In the genomic region with DNA sequence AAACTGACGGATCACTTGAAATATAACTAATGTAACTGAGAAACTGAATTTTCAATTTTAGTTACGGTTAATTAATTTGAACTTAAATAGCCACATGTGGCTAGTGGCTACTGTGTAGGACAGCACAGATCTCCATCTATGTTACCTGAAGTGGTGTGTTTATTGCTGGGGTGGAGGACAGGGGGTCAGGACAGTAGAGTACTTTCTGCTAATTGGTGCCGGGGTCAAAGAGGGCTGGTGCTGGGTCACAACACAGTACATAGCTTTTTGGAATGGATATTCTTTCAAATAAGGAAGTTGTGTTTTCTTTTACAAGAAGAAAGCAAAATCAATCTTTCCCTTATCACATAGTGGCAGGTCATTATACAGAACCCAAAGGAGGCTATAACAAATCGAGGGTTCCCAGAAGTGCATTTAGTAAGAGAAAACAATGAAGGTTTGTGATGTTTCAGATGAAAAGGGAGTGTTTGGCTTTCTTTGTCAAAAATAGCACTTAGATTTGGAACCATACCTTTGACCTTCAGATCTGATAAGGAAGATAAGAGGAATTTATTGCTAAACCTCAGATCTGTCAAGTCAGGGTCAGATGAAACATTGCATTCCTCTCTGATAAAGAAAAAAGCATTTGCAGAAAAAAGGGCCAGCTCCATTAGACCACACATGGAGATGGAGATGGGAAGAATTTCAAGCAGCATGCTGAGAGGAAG, we compare ENCODE assay signal across 28 cellular contexts.
DNase-seq lines count a peak whose midpoint lies in the region; ATAC-seq, FAIRE-seq and TF ChIP-seq lines count a peak whose summit lies in the region.
"Had no signal": no experiment of that assay in that cellular context is flagged by ENCODE, and none has a peak within 500 bp of the region (broad histone marks: within the 10 kb centered on the region; RNA-seq: fewer than 3 reads in every experiment).

No MANE protein-coding gene starts in this region.

- no CpG with 5 or more reads among the region's 4 CpGs for WGBS in mesendoderm (ENCODE audit: extremely low coverage, insufficient coverage, low lambda C conversion rate)

- H2BK5ac ChIP-seq in mesendoderm (ENCODE audit: low read length), result peak overlapping the region; percentile 57

- POLR2A ChIA-PET in activated CD8-positive, alpha-beta T cell treated with anti-CD3 and anti-CD28 coated beads, Interleukin-2, amount 10 ng/mL, durations not matched to agents 7 days and 5 days (lab: Charles Lee), result no interaction called here

- H3K27me3 ChIP-seq in mesendoderm (ENCODE audit: insufficient read depth, low read length, poor library complexity), result no peaks in the 10 kb centered on the region
- H3K27me3 ChIP-seq: heart left ventricle had no signal

- H3K27me3 Mint-ChIP-seq in activated CD8-positive, alpha-beta T cell treated with anti-CD3 and anti-CD28 coated beads, Interleukin-2, amount 10 ng/mL, durations not matched to agents 7 days and 5 days (ENCODE audit: low read depth), result no peaks in the 10 kb centered on the region
- H3K27me3 Mint-ChIP-seq: memory B cell had no signal

- H3K9ac ChIP-seq in mesendoderm (ENCODE audit: low read length), result no peak overlapping the region

- H3K36me3 Mint-ChIP-seq in activated CD8-positive, alpha-beta T cell treated with anti-CD3 and anti-CD28 coated beads, Interleukin-2, amount 10 ng/mL, durations not matched to agents 7 days and 5 days (ENCODE audit: low read depth), result no peaks in the 10 kb centered on the region
- H3K36me3 Mint-ChIP-seq: activated naive CD8-positive, alpha-beta T cell; memory B cell had no signal

- H3K9me3 Mint-ChIP-seq in activated CD8-positive, alpha-beta T cell treated with anti-CD3 and anti-CD28 coated beads, Interleukin-2, amount 10 ng/mL, durations not matched to agents 7 days and 5 days (ENCODE audit: insufficient read depth), result peaks cover 4% of the 10 kb centered on the region
- H3K9me3 Mint-ChIP-seq: activated T-cell treated with anti-CD3 and anti-CD28 coated beads, Interleukin-2, amount 50 U/mL, for 4 hours; H9 had no signal

- no peaks in the 10 kb centered on the region for H3K79me2 ChIP-seq in mesendoderm (ENCODE audit: control insufficient read depth, insufficient read depth, low read length)

- no peak overlapping the region for H3K4me3 ChIP-seq in mesendoderm (ENCODE audit: low read length)
- H3K4me3 ChIP-seq: heart left ventricle, psoas muscle, thoracic aorta had no signal

- no peak overlapping the region for H2AK5ac ChIP-seq in mesendoderm (ENCODE audit: low read length)

- no peak overlapping the region for H3K4me2 ChIP-seq in mesendoderm (ENCODE audit: low read length)

- CTCF ChIA-PET in activated CD8-positive, alpha-beta T cell treated with anti-CD3 and anti-CD28 coated beads, Interleukin-2, amount 10 ng/mL, durations not matched to agents 7 days and 5 days (lab: Charles Lee), result no interaction called here

- no peak overlapping the region for H2BK120ac ChIP-seq in mesendoderm (ENCODE audit: low read depth, low read length)

- no peak overlapping the region for H3K4ac ChIP-seq in mesendoderm (ENCODE audit: low read depth, low read length)

- no peak overlapping the region for H3K23ac ChIP-seq in mesendoderm (ENCODE audit: low read length)

- peak overlapping the region; percentile 92 for H2BK15ac ChIP-seq in mesendoderm (replicated peaks; ENCODE audit: low read depth)

- H3K4me1 Mint-ChIP-seq in activated CD8-positive, alpha-beta T cell treated with anti-CD3 and anti-CD28 coated beads, Interleukin-2, amount 10 ng/mL, durations not matched to agents 7 days and 5 days (ENCODE audit: low read depth), result no peaks in the 10 kb centered on the region
- H3K4me1 Mint-ChIP-seq: memory B cell, natural killer cell had no signal

- H4K8ac ChIP-seq in mesendoderm (ENCODE audit: low read depth, low read length), result no peak overlapping the region

- peak overlapping the region; percentile 65 for H3K18ac ChIP-seq in mesendoderm (ENCODE audit: low read length)

- H3K27ac Mint-ChIP-seq in activated CD8-positive, alpha-beta T cell treated with anti-CD3 and anti-CD28 coated beads, Interleukin-2, amount 10 ng/mL, durations not matched to agents 7 days and 5 days, result no peak overlapping the region
- H3K27ac Mint-ChIP-seq: activated naive CD8-positive, alpha-beta T cell; memory B cell; natural killer cell had no signal

- H3K4me1 ChIP-seq in mesendoderm (ENCODE audit: control insufficient read depth, low read depth, low read length), result peaks cover 9% of the 10 kb centered on the region
- H3K4me1 ChIP-seq: psoas muscle had no signal

- no peak overlapping the region for H3K4me3 Mint-ChIP-seq in activated CD8-positive, alpha-beta T cell treated with anti-CD3 and anti-CD28 coated beads, Interleukin-2, amount 10 ng/mL, durations not matched to agents 7 days and 5 days
- H3K4me3 Mint-ChIP-seq: activated naive CD8-positive, alpha-beta T cell; activated T-cell treated with anti-CD3 and anti-CD28 coated beads, Interleukin-2, amount 50 U/mL, for 4 hours; H9; memory B cell; natural killer cell had no signal

- peak overlapping the region; percentile 37 for H3K56ac ChIP-seq in mesendoderm (ENCODE audit: low read length)

- no peaks in the 10 kb centered on the region for H3K36me3 ChIP-seq in mesendoderm (ENCODE audit: control insufficient read depth, insufficient read depth, low read length)
- H3K36me3 ChIP-seq: heart left ventricle, thoracic aorta had no signal

- peak overlapping the region; percentile 27 for H3K27ac ChIP-seq in mesendoderm (ENCODE audit: low read depth, low read length)
- H3K27ac ChIP-seq: psoas muscle, thoracic aorta, VCaP had no signal

- DNase-seq in COLO829 (ENCODE audit: low spot score) (peak; percentile 12), LoVo (ENCODE audit: low spot score) (peak; percentile 44), cerebellar cortex (ENCODE audit: low spot score) (peak; percentile 50), mesendoderm (peak; percentile 91), H54 (ENCODE audit: insufficient read length, low spot score) (no peak), retina (no peak), NCI-H2029 (lab: John Stamatoyannopoulos, UW) (no peak)
- no peak for DNase-seq in activated CD8-positive, alpha-beta T cell treated with anti-CD3 and anti-CD28 coated beads, Interleukin-2, amount 10 ng/mL, durations not matched to agents 7 days and 5 days
- DNase-seq: ACHN; activated CD4-positive, alpha-beta T cell treated with anti-CD3 and anti-CD28 coated beads, Interleukin-2, amount 50 U/mL, for 48 hours; activated T-cell treated with anti-CD3 and anti-CD28 coated beads, Interleukin-2, amount 50 U/mL, for 4 hours; DMS53; effector CD8-positive, alpha-beta T cell; H9; islet precursor cell; KBM-7; natural killer cell; NCI-H1048; NCI-H2081; NCI-H510A; psoas muscle; Right ventricle myocardium superior had no signal

- FAIRE-seq in H54 (lab: Jason Lieb, UNC), result no peak
- FAIRE-seq: bronchial epithelial cell had no signal

- no peak for TF ChIP-seq POLR2A in H54 (IDR thresholded peaks at IDR 0.05; ENCODE audit: low read depth, low read length)

- no peak overlapping the region for H4K5ac ChIP-seq in mesendoderm (ENCODE audit: low read length)

- H3K79me1 ChIP-seq in mesendoderm (ENCODE audit: low read length), result no peaks in the 10 kb centered on the region

- no peak for ATAC-seq in activated CD8-positive, alpha-beta T cell treated with anti-CD3 and anti-CD28 coated beads, Interleukin-2, amount 10 ng/mL, durations not matched to agents 7 days and 5 days
- ATAC-seq: activated T-cell treated with anti-CD3 and anti-CD28 coated beads, Interleukin-2, amount 50 U/mL, for 4 hours; natural killer cell; psoas muscle had no signal

Comparison
In these comparisons a context has a peak if more than half of its experiments do, and no peak if none do; other contexts are left out.
1. DNase-seq: peak in COLO829 (single experiment), LoVo (single experiment), cerebellar cortex (single experiment) and mesendoderm (single experiment); none in activated CD8-positive, alpha-beta T cell treated with anti-CD3 and anti-CD28 coated beads, Interleukin-2, amount 10 ng/mL, durations not matched to agents 7 days and 5 days (single experiment), H54 (single experiment), retina (single experiment) and NCI-H2029 (single experiment).